In genomic region chr12:92927055-92927435, GRCh38 we compare ENCODE assay signal across 8 cellular contexts. TPM values are rescaled to one million over a fixed set of nuclear protein-coding genes. Genes with fewer than 3 reads are reported as not detected.
DNase-seq lines count a peak whose midpoint lies in the region; ATAC-seq and FAIRE-seq lines count a peak whose summit lies in the region.

No MANE protein-coding gene starts in this region.

- H3K9me3 Mint-ChIP-seq in activated T-helper 1 cell treated with anti-CD3 and anti-CD28 coated beads, Interleukin-12 subunit alpha, Interleukin-12 subunit beta, Interleukin-2, Interleukin-4 antibody, amounts not matched to agents 30 ng/mL and 10 ng/mL and 1 ng/mL, durations not matched to agents 14 hours and 24 hours and 36 hours, result peaks cover 3% of the 10 kb centered on the region

- peak; percentile 28 for DNase-seq in activated gamma-delta T cell treated with anti-CD3 and anti-CD28 coated beads, Interleukin-2, amount 50 U/mL, for 16 hours (ENCODE audit: low read depth)
- DNase-seq in activated gamma-delta T cell (lab: John Stamatoyannopoulos, UW) (no peak), NCI-H2227 (lab: John Stamatoyannopoulos, UW; ENCODE audit: unreplicated experiment) (peak; percentile 22), right cardiac atrium (no peak), aorta (no peak), GM19239 (ENCODE audit: insufficient read length, low spot score) (no peak)
- DNase-seq in activated T-helper 1 cell treated with anti-CD3 and anti-CD28 coated beads, Interleukin-12 subunit alpha, Interleukin-12 subunit beta, Interleukin-2, Interleukin-4 antibody, amounts not matched to agents 30 ng/mL and 10 ng/mL and 1 ng/mL, durations not matched to agents 14 hours and 24 hours and 36 hours (ENCODE audit: low spot score), result peak; percentile 23
- DNase-seq in stimulated activated CD4-positive, alpha-beta T cell treated with anti-CD3 and anti-CD28 coated beads, Interleukin-2, amount 100 ng/mL, for 4 hours (ENCODE audit: low read depth), result peak; percentile 49

- WGBS in right cardiac atrium, result 3% methylated on average over 4 of the region's 4 CpGs
- WGBS in aorta, 2 donors, result 1 to 2% methylated on average over 4 of the region's 4 CpGs

- FAIRE-seq in GM19239 (lab: Jason Lieb, UNC), result no peak

- H3K4me1 Mint-ChIP-seq in activated T-helper 1 cell treated with anti-CD3 and anti-CD28 coated beads, Interleukin-12 subunit alpha, Interleukin-12 subunit beta, Interleukin-2, Interleukin-4 antibody, amounts not matched to agents 30 ng/mL and 10 ng/mL and 1 ng/mL, durations not matched to agents 14 hours and 24 hours and 36 hours (ENCODE audit: low read depth), result peaks cover 35% of the 10 kb centered on the region

- H3K27me3 ChIP-seq in right cardiac atrium (ENCODE audit: control insufficient read depth, insufficient read depth) (no peaks in the 10 kb centered on the region), aorta (ENCODE audit: control insufficient read depth in 1 of 2, insufficient read depth in 2 of 2, low read length in 1 of 2) (no peaks in the 10 kb centered on the region)

- H3K36me3 ChIP-seq in aorta (ENCODE audit: control insufficient read depth in 1 of 2, insufficient read depth in 2 of 2, low read length in 1 of 2), result no peaks in the 10 kb centered on the region

- intact Hi-C loops in activated T-helper 1 cell treated with anti-CD3 and anti-CD28 coated beads, Interleukin-12 subunit alpha, Interleukin-12 subunit beta, Interleukin-2, Interleukin-4 antibody, amounts not matched to agents 30 ng/mL and 10 ng/mL and 1 ng/mL, durations not matched to agents 14 hours and 24 hours and 36 hours (cut with micrococcal nuclease), result loop anchor here (1.0 to 10.0 kb wide), 14 partner anchors 61 to 1718 kb away; partner anchors contain the start of gene SOCS2
- intact Hi-C loops in right cardiac atrium (cut with DNase I) (loop anchor here in 1 of 4 donors (10.0 kb wide), 1 partner anchor 142 kb away; no protein-coding TSS in a partner anchor), aorta (cut with DNase I) (no loop called here)

- no peak overlapping the region for H3K4me3 ChIP-seq in right cardiac atrium (ENCODE audit: low read length)
- H3K4me3 ChIP-seq in aorta (ENCODE audit: low read length in 2 of 2), result peak overlapping the region in 1 of 2 donors; percentile 69

- H3K27ac Mint-ChIP-seq in activated T-helper 1 cell treated with anti-CD3 and anti-CD28 coated beads, Interleukin-12 subunit alpha, Interleukin-12 subunit beta, Interleukin-2, Interleukin-4 antibody, amounts not matched to agents 30 ng/mL and 10 ng/mL and 1 ng/mL, durations not matched to agents 14 hours and 24 hours and 36 hours, result peak overlapping the region; percentile 96

- peak overlapping the region; percentile 30 for H3K27ac ChIP-seq in right cardiac atrium (ENCODE audit: low read length)
- H3K27ac ChIP-seq in aorta (ENCODE audit: low read depth in 1 of 2, low read length in 2 of 2), result peak overlapping the region in 1 of 2 donors; percentile 67

- peaks cover 13% of the 10 kb centered on the region for H3K27me3 Mint-ChIP-seq in activated T-helper 1 cell treated with anti-CD3 and anti-CD28 coated beads, Interleukin-12 subunit alpha, Interleukin-12 subunit beta, Interleukin-2, Interleukin-4 antibody, amounts not matched to agents 30 ng/mL and 10 ng/mL and 1 ng/mL, durations not matched to agents 14 hours and 24 hours and 36 hours (ENCODE audit: insufficient read depth)

- H3K36me3 Mint-ChIP-seq in activated T-helper 1 cell treated with anti-CD3 and anti-CD28 coated beads, Interleukin-12 subunit alpha, Interleukin-12 subunit beta, Interleukin-2, Interleukin-4 antibody, amounts not matched to agents 30 ng/mL and 10 ng/mL and 1 ng/mL, durations not matched to agents 14 hours and 24 hours and 36 hours (ENCODE audit: low read depth), result peaks cover 11% of the 10 kb centered on the region

- H3K9me3 ChIP-seq in right cardiac atrium (ENCODE audit: control insufficient read depth, low read length) (no peaks in the 10 kb centered on the region), aorta (ENCODE audit: control insufficient read depth, low read length) (no peaks in the 10 kb centered on the region)

- H3K4me1 ChIP-seq in right cardiac atrium (ENCODE audit: control insufficient read depth, insufficient read depth, low read length), result peaks cover 4% of the 10 kb centered on the region
- H3K4me1 ChIP-seq in aorta (ENCODE audit: control insufficient read depth in 1 of 2, insufficient read depth in 2 of 2, low read length in 2 of 2), result no peaks in the 10 kb centered on the region

- peak overlapping the region; percentile 88 for H3K4me3 Mint-ChIP-seq in activated T-helper 1 cell treated with anti-CD3 and anti-CD28 coated beads, Interleukin-12 subunit alpha, Interleukin-12 subunit beta, Interleukin-2, Interleukin-4 antibody, amounts not matched to agents 30 ng/mL and 10 ng/mL and 1 ng/mL, durations not matched to agents 14 hours and 24 hours and 36 hours

- ATAC-seq in right cardiac atrium, result no peak
- ATAC-seq in aorta (ENCODE audit: low FRiP score), result no peak

RNA-seq across cellular contexts. Expression of gene EEA1, which starts 2.0 kb away (rescaled TPM):
- 17.5 and 18.8 TPM in 2 replicates for total RNA-seq in activated T-helper 1 cell treated with anti-CD3 and anti-CD28 coated beads, Interleukin-12 subunit alpha, Interleukin-12 subunit beta, Interleukin-2, Interleukin-4 antibody, amounts not matched to agents 30 ng/mL and 10 ng/mL and 1 ng/mL, durations not matched to agents 14 hours and 24 hours and 36 hours
- 10 to 100 TPM; 21.6 to 27.2 (median 24.3) TPM for total RNA-seq in right cardiac atrium
- 4.2 TPM for polyA plus RNA-seq in right cardiac atrium
- total RNA-seq in aorta, result 10 to 100 TPM; 43.5 to 56.7 TPM
- 1 to 10 TPM; 5.3 to 5.7 TPM for polyA plus RNA-seq in aorta

Comparison
In these comparisons a context has a peak if more than half of its experiments do, and no peak if none do; other contexts are left out.
1. DNase-seq: peak in activated gamma-delta T cell treated with anti-CD3 and anti-CD28 coated beads, Interleukin-2, amount 50 U/mL, for 16 hours (single experiment), NCI-H2227 (single experiment), activated T-helper 1 cell treated with anti-CD3 and anti-CD28 coated beads, Interleukin-12 subunit alpha, Interleukin-12 subunit beta, Interleukin-2, Interleukin-4 antibody, amounts not matched to agents 30 ng/mL and 10 ng/mL and 1 ng/mL, durations not matched to agents 14 hours and 24 hours and 36 hours (single experiment) and stimulated activated CD4-positive, alpha-beta T cell treated with anti-CD3 and anti-CD28 coated beads, Interleukin-2, amount 100 ng/mL, for 4 hours (single experiment); none in activated gamma-delta T cell (single experiment), right cardiac atrium (0 of 3), aorta (0 of 2) and GM19239 (single experiment).